Comparison of ENCODE assay signal across 9 cellular contexts in the genomic region with DNA sequence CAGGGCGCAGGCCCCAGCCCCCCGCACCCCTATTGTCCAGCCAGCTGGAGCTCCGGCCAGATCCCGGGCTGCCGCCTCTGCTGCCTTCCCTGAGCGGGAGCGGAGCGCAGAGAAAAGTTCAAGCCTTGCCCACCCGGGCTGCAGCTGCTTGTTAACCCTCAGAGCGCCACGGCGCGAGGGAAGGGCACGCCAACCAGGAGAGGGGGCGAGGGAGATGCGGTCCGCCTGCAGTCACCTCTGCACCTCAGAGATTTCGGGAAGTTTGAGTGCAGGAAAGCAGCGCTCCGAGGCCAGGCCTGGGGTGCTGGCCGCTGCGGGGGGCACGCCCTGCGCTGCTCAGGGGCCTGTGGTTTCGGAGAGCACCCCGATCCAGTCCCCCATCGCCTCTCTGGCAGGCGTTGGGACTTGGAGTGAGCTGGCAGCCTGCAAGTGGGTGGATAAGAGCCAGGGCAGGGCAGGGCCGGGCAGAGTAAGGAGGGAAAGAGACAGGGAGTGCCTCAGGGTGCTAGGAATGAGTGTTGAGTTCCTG. TPM values are rescaled to one million over a fixed set of nuclear protein-coding genes. Genes with fewer than 3 reads are reported as not detected.
DNase-seq lines count a peak whose midpoint lies in the region; ATAC-seq and TF ChIP-seq lines count a peak whose summit lies in the region.
"Had no signal": no experiment of that assay in that cellular context is flagged by ENCODE, and none has a peak within 500 bp of the region (broad histone marks: within the 10 kb centered on the region; RNA-seq: fewer than 3 reads in every experiment).

No MANE protein-coding gene starts in this region.

- H3K27me3 ChIP-seq in mammary epithelial cell (ENCODE audit: insufficient read depth, low read length) = no peaks in the 10 kb centered on the region
- peaks cover 36% of the 10 kb centered on the region for H3K27me3 ChIP-seq in smooth muscle cell (ENCODE audit: low read depth)
- peaks cover 15% of the 10 kb centered on the region for H3K27me3 ChIP-seq in CD8-positive, alpha-beta memory T cell (ENCODE audit: insufficient read depth, low read length, poor library complexity, severe bottlenecking)

- TSS peak; percentile 58 for BruUV-seq in mammary epithelial cell (replicated peaks; lab: Mats Ljungman, UMichigan)

- dilution Hi-C loops in mammary epithelial cell (cut with HindIII; ENCODE audit: low sequenced_read_pairs) = loop anchor here (5.0 kb wide), 1 partner anchor 76 kb away; no protein-coding TSS in a partner anchor

- DNase-seq in HFFc6 = peak; percentile 12
- peak; percentile 92 for DNase-seq in mammary epithelial cell
- DNase-seq in smooth muscle cell (lab: John Stamatoyannopoulos, UW; ENCODE audit: unreplicated experiment) = peak; percentile 54
- DNase-seq in NCI-H1048 (lab: John Stamatoyannopoulos, UW) = no peak
- DNase-seq in CD8-positive, alpha-beta memory T cell = no peak
- DNase-seq: T-helper 1 cell had no signal

- peak overlapping the region; percentile 54 for H2AFZ ChIP-seq in mammary epithelial cell (ENCODE audit: low read depth, low read length)
- H2AFZ ChIP-seq in smooth muscle cell (ENCODE audit: low read depth) = peak overlapping the region; percentile 88

- H3K4me2 ChIP-seq in mammary epithelial cell (ENCODE audit: insufficient read depth, low read depth, low read length) = peak overlapping the region; percentile 85
- H3K4me2 ChIP-seq in smooth muscle cell = peak overlapping the region; percentile 98

- peaks cover 2% of the 10 kb centered on the region for H3K36me3 ChIP-seq in mammary epithelial cell (ENCODE audit: insufficient read depth, low read length)
- H3K36me3 ChIP-seq in smooth muscle cell (ENCODE audit: low read depth) = no peaks in the 10 kb centered on the region
- no peaks in the 10 kb centered on the region for H3K36me3 ChIP-seq in CD8-positive, alpha-beta memory T cell (ENCODE audit: insufficient read depth, low read length)

- H3K4me1 ChIP-seq in mammary epithelial cell (ENCODE audit: insufficient read depth, low read length) = peaks cover 44% of the 10 kb centered on the region
- peaks cover 15% of the 10 kb centered on the region for H3K4me1 ChIP-seq in smooth muscle cell (ENCODE audit: low read depth)
- no peaks in the 10 kb centered on the region for H3K4me1 ChIP-seq in CD8-positive, alpha-beta memory T cell (ENCODE audit: insufficient read depth, low read length)

- H3K4me3 Mint-ChIP-seq in HFFc6 = peak overlapping the region; percentile 73
- peak overlapping the region in 1 of 7 donors; percentile 8 for H3K4me3 Mint-ChIP-seq in CD8-positive, alpha-beta memory T cell

- no peaks in the 10 kb centered on the region for H3K9me3 Mint-ChIP-seq in HFFc6
- H3K9me3 Mint-ChIP-seq in CD8-positive, alpha-beta memory T cell = peaks cover 0 to 2% (median 0%) of the 10 kb centered on the region in 5 donors

- 0% methylated on average over 1 of the region's 29 CpGs for WGBS in mammary epithelial cell (ENCODE audit: low coverage, missing lambda C conversion rate)
- 7% methylated on average over 27 of the region's 29 CpGs for WGBS in smooth muscle cell (ENCODE audit: low lambda C conversion rate)

- H3K36me3 Mint-ChIP-seq in HFFc6 (ENCODE audit: low read depth) = no peaks in the 10 kb centered on the region
- H3K36me3 Mint-ChIP-seq in CD8-positive, alpha-beta memory T cell = no peaks in the 10 kb centered on the region

- H3F3A ChIP-seq in smooth muscle cell (ENCODE audit: low read depth) = peaks cover 7% of the 10 kb centered on the region

- H4K20me1 ChIP-seq in mammary epithelial cell (ENCODE audit: insufficient read depth, low read length) (no peaks in the 10 kb centered on the region), smooth muscle cell (ENCODE audit: low read depth) (no peaks in the 10 kb centered on the region)

- H3K79me2 ChIP-seq in mammary epithelial cell (ENCODE audit: insufficient read depth, low read length) (peaks cover 60% of the 10 kb centered on the region), smooth muscle cell (ENCODE audit: low read depth) (no peaks in the 10 kb centered on the region)

- H3K4me3 ChIP-seq in mammary epithelial cell (replicated peaks in 1 of 3; ENCODE audit: insufficient read depth in 1 of 3, low read depth in 2 of 3, low read length in 3 of 3) (peak overlapping the region; percentile 69 to 83 (median 77)), iPS-18c (ENCODE audit: insufficient read depth, low read depth, low read length) (peak overlapping the region; percentile 63), smooth muscle cell (peak overlapping the region; percentile 63)
- no peak overlapping the region for H3K4me3 ChIP-seq in CD8-positive, alpha-beta memory T cell (ENCODE audit: low read length)

- peaks cover 19% of the 10 kb centered on the region for H3K27me3 Mint-ChIP-seq in HFFc6 (ENCODE audit: insufficient read depth)
- H3K27me3 Mint-ChIP-seq in CD8-positive, alpha-beta memory T cell = peaks cover 42 to 52% of the 10 kb centered on the region in 2 donors

- POLR2A ChIA-PET in CD8-positive, alpha-beta memory T cell (lab: Charles Lee) = no interaction called here

- peak overlapping the region; percentile 99 for H3K27ac ChIP-seq in mammary epithelial cell (ENCODE audit: insufficient read depth, low read depth, low read length)
- H3K27ac ChIP-seq in smooth muscle cell (ENCODE audit: low read depth) = no peak overlapping the region
- no peak overlapping the region for H3K27ac ChIP-seq in CD8-positive, alpha-beta memory T cell (ENCODE audit: low read depth, low read length)

- TF ChIP-seq CTCF in HFFc6 (IDR thresholded peaks at IDR 0.05) (no peak), mammary epithelial cell (conservative IDR thresholded peaks at IDR 0.05 in 1 of 2, IDR thresholded peaks at IDR 0.05 in 1 of 2; ENCODE audit: extremely low read depth in 1 of 2, insufficient read depth in 1 of 2, low read depth in 1 of 2, low read length in 2 of 2) (no peak), smooth muscle cell (IDR thresholded peaks at IDR 0.05; ENCODE audit: borderline replicate concordance, insufficient read depth, poor library complexity, severe bottlenecking) (no peak)

- CTCF ChIA-PET in mammary epithelial cell (lab: Charles Lee; ENCODE audit: low non-redundant PET) = no interaction called here
- CTCF ChIA-PET in CD8-positive, alpha-beta memory T cell (lab: Charles Lee) = no interaction called here

- peak overlapping the region; percentile 64 for H3K27ac Mint-ChIP-seq in HFFc6
- no peak overlapping the region for H3K27ac Mint-ChIP-seq in CD8-positive, alpha-beta memory T cell

- H3K9ac ChIP-seq in mammary epithelial cell (ENCODE audit: insufficient read depth, low read length) (peak overlapping the region; percentile 96), smooth muscle cell (ENCODE audit: low read depth) (peak overlapping the region; percentile 30)

- in situ Hi-C loops in mammary epithelial cell (cut with MboI; ENCODE audit: low sequenced_read_pairs in 2 of 2) = loop anchor here in 1 of 2 donors (25.0 kb wide), 2 partner anchors 584 to 809 kb away; no protein-coding TSS in a partner anchor

- H3K4me1 Mint-ChIP-seq in HFFc6 (ENCODE audit: low read depth) = peaks cover 53% of the 10 kb centered on the region
- peaks cover 0 to 3% (median 0%) of the 10 kb centered on the region in 3 donors for H3K4me1 Mint-ChIP-seq in CD8-positive, alpha-beta memory T cell

- no peaks in the 10 kb centered on the region for H3K9me3 ChIP-seq in mammary epithelial cell (replicated peaks; ENCODE audit: insufficient read depth, low read length)
- H3K9me3 ChIP-seq in iPS-18c (ENCODE audit: control insufficient read depth, insufficient read depth, low read length) = peaks cover under 1% of the 10 kb centered on the region
- H3K9me3 ChIP-seq in smooth muscle cell (replicated peaks; ENCODE audit: low read depth) = no peaks in the 10 kb centered on the region
- no peaks in the 10 kb centered on the region for H3K9me3 ChIP-seq in CD8-positive, alpha-beta memory T cell (ENCODE audit: low read length)

- intact Hi-C loops in mammary epithelial cell (cut with micrococcal nuclease) = loop anchor here (2.0 to 5.0 kb wide), 4 partner anchors 23 to 443 kb away; no protein-coding TSS in a partner anchor

- ATAC-seq in GM21723 (IDR thresholded peaks at IDR 0.05; ENCODE audit: unreplicated experiment) (no peak), GM19452 (IDR thresholded peaks at IDR 0.05; ENCODE audit: unreplicated experiment) (no peak)

RNA-seq across cellular contexts. Expression of gene CDH13, which starts 1.1 kb away (rescaled TPM):
- 10 to 100 TPM in 2 of 6 experiments, 1 to 10 TPM in 4; 3.6 to 14.7 (median 4.7) TPM for total RNA-seq in HFFc6 (2021; fragmentation: NEBNext Ultra II Directional; extraction: Animal tissue kit (Norgen Biotek cat#: 25700))
- total RNA-seq in mammary epithelial cell = 100 to 1,000 TPM; 141 to 157 TPM
- polyA plus RNA-seq in mammary epithelial cell = 130 TPM
- 141 TPM for polyA minus RNA-seq in mammary epithelial cell
- 12.5 and 32.2 TPM in 2 replicates for total RNA-seq in smooth muscle cell
- 10.8 and 12.1 TPM in 2 replicates for polyA plus RNA-seq in smooth muscle cell
- total RNA-seq in CD8-positive, alpha-beta memory T cell = not detected
- polyA plus RNA-seq in CD8-positive, alpha-beta memory T cell = not detected

Comparison
In these comparisons a context has a peak if more than half of its experiments do, and no peak if none do; other contexts are left out.
1. DNase-seq: peak in HFFc6 (single experiment), mammary epithelial cell (single experiment) and smooth muscle cell (single experiment); none in NCI-H1048 (single experiment) and CD8-positive, alpha-beta memory T cell (0 of 5).
2. RNA of gene CDH13, which starts 1.1 kb away (total RNA-seq): 141 to 157 TPM in mammary epithelial cell, 12.5 to 32.2 TPM in smooth muscle cell and 3.6 to 14.7 TPM in HFFc6; not detected in CD8-positive, alpha-beta memory T cell; every median in the first group is over 4 times any median in the second.